In genomic region chr5:139711852-139712171, GRCh38 we compare ENCODE assay signal across 7 cellular contexts.
A peak's percentile ranks its signal among the peaks of the same experiment; 100 is the strongest.
DNase-seq lines count a peak whose midpoint lies in the region; ATAC-seq and TF ChIP-seq lines count a peak whose summit lies in the region.

No MANE protein-coding gene starts in this region.

- no peak for ATAC-seq in HG02642 (IDR thresholded peaks at IDR 0.05; ENCODE audit: poor library complexity, unreplicated experiment)

- intact Hi-C loops in sigmoid colon (cut with DNase I), result loop anchor here (5.0 kb wide), 1 partner anchor 35 kb away; no protein-coding TSS in a partner anchor

- DNase-seq in H7, result peak; percentile 84
- DNase-seq in RPMI8226, result peak; percentile 55
- no peak for DNase-seq in fibroblast of villous mesenchyme (ENCODE audit: low read depth)
- peak; percentile 72 for DNase-seq in sigmoid colon
- DNase-seq in germinal center (ENCODE audit: low spot score), result no peak
- DNase-seq in epidermal melanocyte (ENCODE audit: insufficient read length, low spot score), result no peak

- H3K9me3 ChIP-seq in sigmoid colon, result no peaks in the 10 kb centered on the region

- no peak for TF ChIP-seq CTCF in fibroblast of villous mesenchyme (IDR thresholded peaks at IDR 0.05; ENCODE audit: insufficient read depth, low read depth, low read length)
- TF ChIP-seq CTCF in sigmoid colon (IDR thresholded peaks at IDR 0.05), result no peak

- peaks cover 0 to 40% (median 38%) of the 10 kb centered on the region in 4 donors for H3K4me1 ChIP-seq in sigmoid colon

- 18 to 28% methylated on average over 19 of the region's 19 CpGs for WGBS in sigmoid colon, 2 donors

- peak overlapping the region; percentile 43 to 46 (median 44) for H3K27ac ChIP-seq in sigmoid colon

- H3K36me3 ChIP-seq in H7 (replicated peaks; ENCODE audit: control insufficient read depth, insufficient read depth, low read length), result no peaks in the 10 kb centered on the region
- H3K36me3 ChIP-seq in sigmoid colon, result no peaks in the 10 kb centered on the region

- H3K4me3 ChIP-seq in H7 (ENCODE audit: insufficient read depth, low read depth, low read length), result peak overlapping the region; percentile 51
- H3K4me3 ChIP-seq in fibroblast of villous mesenchyme (ENCODE audit: low read depth, low read length), result peak overlapping the region; percentile 57
- H3K4me3 ChIP-seq in sigmoid colon, result peak overlapping the region in 3 of 4 donors; percentile 44 to 58 (median 53)

- peaks cover 7% of the 10 kb centered on the region; the same call in 1 of the 2 replicates for H3K27me3 ChIP-seq in H7 (ENCODE audit: control insufficient read depth, insufficient read depth, low read length)
- H3K27me3 ChIP-seq in sigmoid colon, result peaks cover 0 to 23% (median 12%) of the 10 kb centered on the region in 3 donors

- TF ChIP-seq EP300 in sigmoid colon (IDR thresholded peaks at IDR 0.05), result no peak

- TF ChIP-seq POLR2A in sigmoid colon (IDR thresholded peaks at IDR 0.05), result no peak

Comparison
In these comparisons a context has a peak if more than half of its experiments do, and no peak if none do; other contexts are left out.
1. DNase-seq: peak in H7 (single experiment), RPMI8226 (single experiment) and sigmoid colon (single experiment); none in fibroblast of villous mesenchyme (single experiment), germinal center (single experiment) and epidermal melanocyte (single experiment).
2. Peak in every context shown above with its lines, with median percentiles within 50 percentile points of each other: H3K4me3 ChIP-seq.